In the genomic region with DNA sequence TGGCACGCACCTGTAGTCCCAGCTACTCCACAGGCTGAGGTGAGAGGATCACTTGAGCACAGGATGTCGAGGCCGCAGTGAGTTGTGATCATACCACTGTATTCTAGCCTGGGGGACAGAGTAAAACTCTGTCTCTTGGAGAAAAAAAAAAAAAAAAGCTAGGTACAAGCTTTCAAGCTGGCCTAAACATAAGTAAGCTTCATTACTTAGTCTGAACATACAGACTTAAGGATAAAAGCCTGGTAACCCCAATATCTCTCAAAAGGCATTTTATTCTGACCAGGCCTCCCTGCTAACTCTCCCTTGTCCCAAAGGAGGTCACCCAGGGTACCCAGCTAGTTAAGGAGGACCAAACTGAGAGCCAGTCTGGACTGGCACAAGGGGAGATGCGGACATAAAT, we compare ENCODE assay signal across 19 cellular contexts. TPM values are rescaled to one million over a fixed set of nuclear protein-coding genes. Genes with fewer than 3 reads are reported as not detected.
A peak's percentile ranks its signal among the peaks of the same experiment; 100 is the strongest.
DNase-seq lines count a peak whose midpoint lies in the region; ATAC-seq and TF ChIP-seq lines count a peak whose summit lies in the region.
"Had no signal": no experiment of that assay in that cellular context is flagged by ENCODE, and none has a peak within 500 bp of the region (broad histone marks: within the 10 kb centered on the region; RNA-seq: fewer than 3 reads in every experiment).

No MANE protein-coding gene starts in this region.

- no peaks in the 10 kb centered on the region for H3K27me3 Mint-ChIP-seq in T-helper 17 cell

- H3K27ac Mint-ChIP-seq in T-helper 17 cell = no peak overlapping the region
- H3K27ac Mint-ChIP-seq: CD8-positive, alpha-beta T cell had no signal

- DNase-seq in left ventricle myocardium inferior (no peak), right cardiac atrium (no peak), dorsolateral prefrontal cortex (no peak), psoas muscle (no peak), T-helper 17 cell (no peak), NOMO-1 (lab: John Stamatoyannopoulos, UW; ENCODE audit: unreplicated experiment in 2 of 2) (no peak), kidney glomerular epithelial cell (lab: John Stamatoyannopoulos, UW) (no peak)
- DNase-seq in activated CD4-positive, alpha-beta T cell treated with anti-CD3 and anti-CD28 coated beads, Interleukin-2, amount 50 U/mL, for 48 hours = no peak
- DNase-seq: CD8-positive, alpha-beta T cell; DMS79; NCI-H1048; NCI-H1436 treated with DMSO at 0.1 percent for 48 hours; NCI-H2029 treated with DMSO at 0.1 percent for 48 hours; NCI-H510A; NCI-H774; Peyer's patch; SHP77 had no signal

- TF ChIP-seq CTCF in left ventricle myocardium inferior (IDR thresholded peaks at IDR 0.05; ENCODE audit: borderline replicate concordance) = no peak
- TF ChIP-seq CTCF in dorsolateral prefrontal cortex (IDR thresholded peaks at IDR 0.05 in 54 of 56, conservative IDR thresholded peaks at IDR 0.05 in 2 of 56; ENCODE audit: low read depth in 1 of 56, partially characterized antibody in 56 of 56) = no peak
- no peak for TF ChIP-seq CTCF in psoas muscle (IDR thresholded peaks at IDR 0.05)

- H3K4me1 Mint-ChIP-seq in T-helper 17 cell = peaks cover 23% of the 10 kb centered on the region

- no peaks in the 10 kb centered on the region for H3K9me3 ChIP-seq in left ventricle myocardium inferior (replicated peaks)
- H3K9me3 ChIP-seq in right cardiac atrium (ENCODE audit: control insufficient read depth, low read length) = no peaks in the 10 kb centered on the region
- H3K9me3 ChIP-seq in psoas muscle = no peaks in the 10 kb centered on the region
- no peaks in the 10 kb centered on the region for H3K9me3 ChIP-seq in T-helper 17 cell (ENCODE audit: control insufficient read depth, low read length, poor library complexity, severe bottlenecking)
- H3K9me3 ChIP-seq: BLaER1, Peyer's patch had no signal

- ATAC-seq in right cardiac atrium (no peak), psoas muscle (no peak), T-helper 17 cell (no peak)
- ATAC-seq: CD8-positive, alpha-beta T cell had no signal

- H3K4me1 ChIP-seq in left ventricle myocardium inferior (peaks cover 89% of the 10 kb centered on the region), right cardiac atrium (ENCODE audit: control insufficient read depth, insufficient read depth, low read length) (peaks cover 19% of the 10 kb centered on the region), psoas muscle (peaks cover 58% of the 10 kb centered on the region)
- H3K4me1 ChIP-seq: BLaER1 had no signal

- 69% methylated on average over 4 of the region's 4 CpGs for WGBS in right cardiac atrium
- WGBS in psoas muscle, 3 donors = 73 to 85% (median 74%) methylated on average over 4 of the region's 4 CpGs

- H3K27ac ChIP-seq in left ventricle myocardium inferior (replicated peaks) (peak overlapping the region; percentile 86), right cardiac atrium (ENCODE audit: low read length) (no peak overlapping the region), dorsolateral prefrontal cortex (peak overlapping the region in 57 of 59 donors; percentile 5 to 97 (median 87)), psoas muscle (peak overlapping the region; percentile 43)
- H3K27ac ChIP-seq: BLaER1, Peyer's patch had no signal

- no peak overlapping the region for H3K4me3 Mint-ChIP-seq in T-helper 17 cell
- H3K4me3 Mint-ChIP-seq: CD8-positive, alpha-beta T cell had no signal

- H3K4me3 ChIP-seq in left ventricle myocardium inferior = no peak overlapping the region
- no peak overlapping the region for H3K4me3 ChIP-seq in right cardiac atrium (ENCODE audit: low read length)
- H3K4me3 ChIP-seq in dorsolateral prefrontal cortex = no peak overlapping the region
- no peak overlapping the region for H3K4me3 ChIP-seq in psoas muscle
- H3K4me3 ChIP-seq: BLaER1, Peyer's patch had no signal

- H3K27me3 ChIP-seq in left ventricle myocardium inferior (ENCODE audit: low read depth) (no peaks in the 10 kb centered on the region), right cardiac atrium (ENCODE audit: control insufficient read depth, insufficient read depth) (no peaks in the 10 kb centered on the region), dorsolateral prefrontal cortex (no peaks in the 10 kb centered on the region), psoas muscle (ENCODE audit: insufficient read depth in 3 of 3, low read length in 2 of 3) (no peaks in the 10 kb centered on the region)
- H3K27me3 ChIP-seq: BLaER1, Peyer's patch had no signal

- intact Hi-C loops in left ventricle myocardium inferior (cut with micrococcal nuclease) (no loop called here), right cardiac atrium (cut with DNase I) (loop anchor here in 1 of 4 donors (10.0 kb wide), 1 partner anchor 49 kb away; the partner anchor contains the start of genes DRC3 and TOM1L2), dorsolateral prefrontal cortex (cut with DNase I) (loop anchor here in 1 of 2 donors (5.0 kb wide), 1 partner anchor 36 kb away; no protein-coding TSS in a partner anchor), psoas muscle (cut with DNase I) (loop anchor here in 1 of 2 donors (10.0 kb wide), 1 partner anchor 109 kb away; the partner anchor contains the start of genes ATPAF2 and GID4)

- H3K36me3 ChIP-seq in left ventricle myocardium inferior (no peaks in the 10 kb centered on the region), psoas muscle (ENCODE audit: insufficient read depth in 1 of 2, low read depth in 1 of 2) (no peaks in the 10 kb centered on the region)
- H3K36me3 ChIP-seq: BLaER1, Peyer's patch had no signal

- peaks cover 2% of the 10 kb centered on the region for H3K36me3 Mint-ChIP-seq in T-helper 17 cell (ENCODE audit: low read depth)

RNA-seq across cellular contexts. Expression of gene TOM1L2, which starts 46.2 kb away (rescaled TPM):
- total RNA-seq in left ventricle myocardium inferior (284 TPM), right cardiac atrium (100 to 1,000 TPM; 196 to 248 (median 227) TPM), dorsolateral prefrontal cortex (100 to 1,000 TPM; 162 to 252 (median 211) TPM), psoas muscle (10 to 100 TPM; 72.0 to 89.8 (median 87.2) TPM), T-helper 17 cell (10 to 100 TPM; 42.2 to 44.2 TPM)
- polyA plus RNA-seq in right cardiac atrium (176 TPM), psoas muscle (10 to 100 TPM; 13.3 to 48.4 (median 27.6) TPM)

RNA-seq across cellular contexts. Expression of gene DRC3, which starts 46.6 kb away (rescaled TPM):
- total RNA-seq in left ventricle myocardium inferior (1.7 TPM), right cardiac atrium (1 to 10 TPM; 1.4 to 3.2 (median 2.3) TPM), dorsolateral prefrontal cortex (10 to 100 TPM in 3 of 120 experiments, 1 to 10 TPM in 117; 1.4 to 14.1 (median 5.3) TPM), psoas muscle (1 to 10 TPM in 1 of 4 donors, under 1 TPM in 3; 0.39 to 1.8 (median 0.73) TPM), T-helper 17 cell (not detected)
- polyA plus RNA-seq in right cardiac atrium (1.5 TPM), psoas muscle (1 to 10 TPM in 1 of 3 donors, under 1 TPM in 2; 0.61 to 1.6 (median 0.69) TPM)
- total RNA-seq: H1 had no signal
